20 cellular contexts compared by ENCODE assay signal in genomic region chr9:36949470-36949869, GRCh38.
"Had no signal": no experiment of that assay in that cellular context is flagged by ENCODE, and none has a peak within 500 bp of the region (broad histone marks: within the 10 kb centered on the region; RNA-seq: fewer than 3 reads in every experiment).

No MANE protein-coding gene starts in this region.

- ATAC-seq: activated CD4-positive, alpha-beta T cell treated with anti-CD3 and anti-CD28 coated beads for 36 hours; activated T-helper 17 cell treated with anti-CD3 and anti-CD28 coated beads, Interleukin-2, amount 50 U/mL, for 72 hours; left colon; lower lobe of right lung; stimulated activated naive CD8-positive, alpha-beta T cell treated with anti-CD3 and anti-CD28 coated beads, Interleukin-15, Interleukin-2, amounts not matched to agents 100 U/mL and 50 U/mL, for 24 hours had no signal

- H3K36me3 ChIP-seq: brain microvascular endothelial cell, lower lobe of right lung, transverse colon had no signal

- DNase-seq: activated CD4-positive, alpha-beta T cell treated with anti-CD3 and anti-CD28 coated beads for 36 hours; activated CD4-positive, alpha-beta T cell treated with anti-CD3 and anti-CD28 coated beads, Interleukin-2, amount 50 U/mL, for 48 hours; activated naive CD4-positive, alpha-beta T cell treated with anti-CD3 and anti-CD28 coated beads for 36 hours; anterior cingulate cortex; brain microvascular endothelial cell; central memory CD4-positive, alpha-beta T cell; dorsolateral prefrontal cortex; foreskin fibroblast; left colon; lower lobe of right lung; nephron progenitor cell; occipital lobe; retina; stimulated activated naive CD8-positive, alpha-beta T cell treated with anti-CD3 and anti-CD28 coated beads, Interleukin-15, Interleukin-2, amounts not matched to agents 100 U/mL and 50 U/mL, for 24 hours; substantia nigra; transverse colon had no signal

- H3K4me2 ChIP-seq: hepatocyte had no signal

- H3K4me1 ChIP-seq: lower lobe of right lung, transverse colon had no signal

- H3K9me3 ChIP-seq: lower lobe of right lung, transverse colon had no signal

- H3K79me2 ChIP-seq: hepatocyte had no signal

- H3K27ac ChIP-seq: brain microvascular endothelial cell, dorsolateral prefrontal cortex, epithelial cell of prostate, hepatocyte, lower lobe of right lung, transverse colon had no signal

- H3K4me3 ChIP-seq: dorsolateral prefrontal cortex, hepatocyte, lower lobe of right lung, transverse colon had no signal

- H2AFZ ChIP-seq: hepatocyte had no signal

- FAIRE-seq: colon had no signal
